27 cellular contexts compared by ENCODE assay signal in genomic region chr17:71963791-71964190, GRCh38.
"Had no signal": no experiment of that assay in that cellular context is flagged by ENCODE, and none has a peak within 500 bp of the region (broad histone marks: within the 10 kb centered on the region; RNA-seq: fewer than 3 reads in every experiment).

No MANE protein-coding gene starts in this region.

- H3K27me3 Mint-ChIP-seq: memory B cell; naive thymus-derived CD4-positive, alpha-beta T cell; natural killer cell treated with Interleukin-12 subunit alpha and Interleukin-12 subunit beta and Interleukin-15 and Interleukin-18, amount 100 ng/mL, for 72 hours; stimulated activated naive B cell treated with anti-CD40 and anti-IgM and Interleukin-4, amounts not matched to agents 10 μg/mL and 1 μg/mL and 100 μg/mL, for 72 hours had no signal

- H3K27ac ChIP-seq: hepatocyte, lower lobe of right lung, pancreas, psoas muscle, right lobe of liver, skin epidermis, stomach, testis, thyroid gland, transverse colon, upper lobe of left lung, vagina had no signal

- H3K4me1 ChIP-seq: lower lobe of right lung, pancreas, right lobe of liver, stomach, testis, transverse colon, upper lobe of left lung, vagina had no signal

- H3K27me3 ChIP-seq: heart right ventricle, hepatocyte, pancreas, right lobe of liver, stomach, testis, thyroid gland, transverse colon, upper lobe of left lung, vagina had no signal

- H3K4me1 Mint-ChIP-seq: memory B cell; naive thymus-derived CD4-positive, alpha-beta T cell; stimulated activated naive B cell treated with anti-CD40 and anti-IgM and Interleukin-4, amounts not matched to agents 10 μg/mL and 1 μg/mL and 100 μg/mL, for 72 hours had no signal

- DNase-seq: heart right ventricle; islet precursor cell; left cardiac atrium; lower lobe of right lung; midbrain; mucosa of descending colon; naive thymus-derived CD4-positive, alpha-beta T cell; nucleus accumbens; pancreas; psoas muscle; right lobe of liver; stimulated activated CD4-positive, alpha-beta T cell treated with anti-CD3 and anti-CD28 coated beads, Interleukin-12 subunit alpha, Interleukin-12 subunit beta, amount 100 ng/mL, for 4 hours; stimulated activated CD4-positive, alpha-beta T cell treated with anti-CD3 and anti-CD28 coated beads, Interleukin-15, amount 100 ng/mL, for 24 hours; stimulated activated CD4-positive, alpha-beta T cell treated with anti-CD3 and anti-CD28 coated beads, Interleukin-2, amount 100 ng/mL, for 24 hours; stimulated activated CD4-positive, alpha-beta T cell treated with anti-CD3 and anti-CD28 coated beads, Interleukin-4, amount 100 ng/mL, for 1 hour; stimulated activated naive B cell treated with anti-CD40 and anti-IgM and Interleukin-4, amounts not matched to agents 10 μg/mL and 1 μg/mL and 100 μg/mL, for 72 hours; stimulated activated naive CD8-positive, alpha-beta T cell treated with anti-CD3 and anti-CD28 coated beads, Interleukin-15, Interleukin-2, amounts not matched to agents 100 U/mL and 50 U/mL, for 24 hours; stomach; testis; thyroid gland; transverse colon; upper lobe of left lung had no signal

- H3K27ac Mint-ChIP-seq: memory B cell; naive thymus-derived CD4-positive, alpha-beta T cell; natural killer cell treated with Interleukin-12 subunit alpha and Interleukin-12 subunit beta and Interleukin-15 and Interleukin-18, amount 100 ng/mL, for 72 hours; stimulated activated naive B cell treated with anti-CD40 and anti-IgM and Interleukin-4, amounts not matched to agents 10 μg/mL and 1 μg/mL and 100 μg/mL, for 72 hours had no signal

- H3K9me3 ChIP-seq: heart right ventricle, lower lobe of right lung, mucosa of descending colon, pancreas, psoas muscle, right lobe of liver, stomach, testis, thyroid gland, transverse colon, upper lobe of left lung, vagina had no signal

- H3K9me3 Mint-ChIP-seq: natural killer cell treated with Interleukin-12 subunit alpha and Interleukin-12 subunit beta and Interleukin-15 and Interleukin-18, amount 100 ng/mL, for 72 hours had no signal

- H3K36me3 Mint-ChIP-seq: memory B cell; naive thymus-derived CD4-positive, alpha-beta T cell; natural killer cell treated with Interleukin-12 subunit alpha and Interleukin-12 subunit beta and Interleukin-15 and Interleukin-18, amount 100 ng/mL, for 72 hours; stimulated activated naive B cell treated with anti-CD40 and anti-IgM and Interleukin-4, amounts not matched to agents 10 μg/mL and 1 μg/mL and 100 μg/mL, for 72 hours had no signal

- H3K4me3 ChIP-seq: heart right ventricle, hepatocyte, lower lobe of right lung, mucosa of descending colon, pancreas, psoas muscle, right lobe of liver, skin epidermis, stomach, testis, thyroid gland, transverse colon, upper lobe of left lung, vagina had no signal

- H3K4me3 Mint-ChIP-seq: memory B cell; naive thymus-derived CD4-positive, alpha-beta T cell; natural killer cell treated with Interleukin-12 subunit alpha and Interleukin-12 subunit beta and Interleukin-15 and Interleukin-18, amount 100 ng/mL, for 72 hours; stimulated activated naive B cell treated with anti-CD40 and anti-IgM and Interleukin-4, amounts not matched to agents 10 μg/mL and 1 μg/mL and 100 μg/mL, for 72 hours had no signal

- H3K36me3 ChIP-seq: heart right ventricle, lower lobe of right lung, pancreas, right lobe of liver, stomach, thyroid gland, transverse colon, upper lobe of left lung, vagina had no signal
